In the genomic region with DNA sequence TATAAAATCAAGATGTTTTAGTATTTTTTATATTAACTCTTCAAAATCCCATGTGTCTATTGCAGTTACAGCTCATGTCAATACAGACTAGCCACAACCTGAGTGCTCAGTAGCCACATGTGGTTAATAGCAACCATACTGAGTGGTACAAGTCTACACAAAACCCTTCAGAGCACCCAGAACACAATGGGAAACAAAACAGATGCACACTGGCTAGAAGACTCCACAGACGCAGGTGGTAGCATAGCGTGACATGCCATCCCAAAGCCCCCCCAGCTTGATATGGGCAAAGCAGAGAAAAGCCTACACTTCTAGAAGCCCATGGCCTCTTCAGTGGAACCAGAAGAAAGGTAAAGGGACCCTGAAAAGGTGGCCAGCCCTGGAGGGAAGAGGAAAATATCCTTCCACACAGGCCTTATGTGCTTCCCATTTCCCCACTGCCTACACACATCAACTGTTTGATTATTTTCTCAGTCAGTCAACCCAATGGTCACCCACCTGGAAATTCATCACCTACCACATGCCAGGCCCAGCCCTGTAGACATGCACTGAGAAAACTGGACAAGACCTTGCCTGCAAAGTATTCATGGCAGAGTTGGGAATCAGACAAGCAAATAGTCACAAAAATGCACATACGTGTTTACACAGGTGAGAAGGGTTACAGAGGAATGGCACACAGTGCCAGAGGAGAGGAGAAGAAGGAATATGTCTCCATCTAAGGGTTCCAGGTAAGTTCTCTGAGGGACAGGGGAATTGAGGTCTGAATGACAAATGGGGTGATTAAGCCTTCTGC, we compare ENCODE assay signal across 25 cellular contexts.
DNase-seq lines count a peak whose midpoint lies in the region; ATAC-seq and TF ChIP-seq lines count a peak whose summit lies in the region.
"Had no signal": no experiment of that assay in that cellular context is flagged by ENCODE, and none has a peak within 500 bp of the region (broad histone marks: within the 10 kb centered on the region; RNA-seq: fewer than 3 reads in every experiment).

No MANE protein-coding gene starts in this region.

- DNase-seq in CD4-positive, CD25-positive, alpha-beta regulatory T cell: no peak
- DNase-seq in immature natural killer cell (no peak), DMS53 (lab: John Stamatoyannopoulos, UW) (no peak), NCI-H1436 (lab: John Stamatoyannopoulos, UW) (no peak), DMS79 treated with DMSO at 0.1 percent for 48 hours (lab: John Stamatoyannopoulos, UW) (no peak), NCI-H187 treated with DMSO at 0.1 percent for 48 hours (lab: John Stamatoyannopoulos, UW) (no peak)
- DNase-seq: activated CD4-positive, CD25-positive, alpha-beta regulatory T cell; activated T-cell treated with anti-CD3 and anti-CD28 coated beads, Interleukin-2, amount 50 U/mL, for 48 hours; adrenal gland; body of pancreas; hippocampal formation; IMR-90; NCI-H1092; NCI-H187; small intestine; stimulated activated naive CD4-positive, alpha-beta T cell; T-cell; testis had no signal

- TF ChIP-seq CTCF in OCI-LY1 (IDR thresholded peaks at IDR 0.05; ENCODE audit: low read length): no peak

- no peaks in the 10 kb centered on the region for H3K9me2 ChIP-seq in OCI-LY1 (ENCODE audit: low read depth, low read length)

- peaks cover 0 to 6% (median 0%) of the 10 kb centered on the region in 11 experiments; a peak in 3 of 22 replicates for H3K9me3 ChIP-seq in BLaER1 treated with 17β-estradiol and CSF1 and Interleukin-3, amounts not matched to agents 10 nM and 100 nM (replicated peaks in 1 of 11)
- H3K9me3 ChIP-seq in CD4-positive, CD25-positive, alpha-beta regulatory T cell (ENCODE audit: control insufficient read depth in 2 of 2, low read length in 2 of 2): no peaks in the 10 kb centered on the region
- no peaks in the 10 kb centered on the region for H3K9me3 ChIP-seq in OCI-LY1 (ENCODE audit: low read length)
- H3K9me3 ChIP-seq: adrenal gland, body of pancreas, right atrium auricular region, SJSA1, testis had no signal

- H3K4me2 ChIP-seq in BLaER1 treated with 17β-estradiol and CSF1 and Interleukin-3, amounts not matched to agents 10 nM and 100 nM: peak overlapping the region; percentile 23 to 79 (median 65); a peak in 20 of 22 replicates
- H3K4me2 ChIP-seq in OCI-LY1 (ENCODE audit: low read length): peak overlapping the region; percentile 43; the same call in 1 of the 2 replicates
- H3K4me2 ChIP-seq: neural progenitor cell had no signal

- no peaks in the 10 kb centered on the region; the same call in 1 of the 2 replicates for H3K79me2 ChIP-seq in OCI-LY1 (ENCODE audit: insufficient read depth, low read length)

- H3K36me3 Mint-ChIP-seq in CD4-positive, CD25-positive, alpha-beta regulatory T cell: no peaks in the 10 kb centered on the region
- H3K36me3 Mint-ChIP-seq in immature natural killer cell: peaks cover 0 to 2% (median 0%) of the 10 kb centered on the region in 3 donors
- H3K36me3 Mint-ChIP-seq: CD4-positive, alpha-beta memory T cell; neural progenitor cell; T-cell had no signal

- H3K27ac Mint-ChIP-seq in CD4-positive, CD25-positive, alpha-beta regulatory T cell: peak overlapping the region; percentile 62 to 85 (median 84)
- H3K27ac Mint-ChIP-seq in immature natural killer cell: peak overlapping the region in 5 of 6 donors; percentile 32 to 89 (median 63)
- H3K27ac Mint-ChIP-seq: neural progenitor cell had no signal

- H3K27me3 Mint-ChIP-seq in CD4-positive, CD25-positive, alpha-beta regulatory T cell: no peaks in the 10 kb centered on the region
- H3K27me3 Mint-ChIP-seq in immature natural killer cell (ENCODE audit: low read depth in 3 of 3): peaks cover 0 to 10% (median 2%) of the 10 kb centered on the region in 3 donors
- H3K27me3 Mint-ChIP-seq: CD4-positive, alpha-beta memory T cell; T-cell had no signal

- ATAC-seq in CD4-positive, CD25-positive, alpha-beta regulatory T cell (ENCODE audit: low read depth in 2 of 2): no peak
- ATAC-seq: body of pancreas, T-cell had no signal

- H2AFZ ChIP-seq in OCI-LY1 (ENCODE audit: low read length): no peak overlapping the region
- H2AFZ ChIP-seq: neural progenitor cell had no signal

- H3K4me1 Mint-ChIP-seq in CD4-positive, CD25-positive, alpha-beta regulatory T cell: peaks cover 50 to 90% (median 72%) of the 10 kb centered on the region in 4 donors
- H3K4me1 Mint-ChIP-seq in immature natural killer cell: peaks cover 80 to 88% of the 10 kb centered on the region in 2 donors

- H3K9me3 Mint-ChIP-seq in CD4-positive, CD25-positive, alpha-beta regulatory T cell: no peaks in the 10 kb centered on the region
- H3K9me3 Mint-ChIP-seq in immature natural killer cell: no peaks in the 10 kb centered on the region
- H3K9me3 Mint-ChIP-seq: CD4-positive, alpha-beta memory T cell; neural progenitor cell; T-cell had no signal

- no peak overlapping the region for H3K9ac ChIP-seq in BLaER1 treated with 17β-estradiol and CSF1 and Interleukin-3, amounts not matched to agents 10 nM and 100 nM
- peak overlapping the region; percentile 63 for H3K9ac ChIP-seq in OCI-LY1 (ENCODE audit: low read length)
- H3K9ac ChIP-seq: neural progenitor cell had no signal

- H3K27ac ChIP-seq in BLaER1 treated with 17β-estradiol and CSF1 and Interleukin-3, amounts not matched to agents 10 nM and 100 nM: peak overlapping the region in 3 of 11 experiments; percentile 15 to 34 (median 27); a peak in 1 of 22 replicates
- H3K27ac ChIP-seq in CD4-positive, CD25-positive, alpha-beta regulatory T cell (ENCODE audit: insufficient read depth, low read length, poor library complexity, severe bottlenecking): peak overlapping the region; percentile 90
- peak overlapping the region; percentile 91 for H3K27ac ChIP-seq in OCI-LY1 (ENCODE audit: low read depth, low read length, poor library complexity, severe bottlenecking)
- H3K27ac ChIP-seq: adrenal gland, body of pancreas, neural progenitor cell, right atrium auricular region, RWPE1, SJSA1, testis had no signal

- H3K36me3 ChIP-seq in BLaER1 treated with 17β-estradiol and CSF1 and Interleukin-3, amounts not matched to agents 10 nM and 100 nM: peaks cover 0 to 7% (median 0%) of the 10 kb centered on the region in 11 experiments; a peak in 4 of 22 replicates
- H3K36me3 ChIP-seq in CD4-positive, CD25-positive, alpha-beta regulatory T cell (ENCODE audit: control insufficient read depth, insufficient read depth, low read length): no peaks in the 10 kb centered on the region
- H3K36me3 ChIP-seq in OCI-LY1 (ENCODE audit: insufficient read depth, low read length): no peaks in the 10 kb centered on the region
- H3K36me3 ChIP-seq: adrenal gland, neural progenitor cell, right atrium auricular region, SJSA1 had no signal

- H3K4me3 Mint-ChIP-seq in CD4-positive, CD25-positive, alpha-beta regulatory T cell: peak overlapping the region in 3 of 4 donors; percentile 4 to 70 (median 5)
- peak overlapping the region in 2 of 5 donors; percentile 15 to 28 for H3K4me3 Mint-ChIP-seq in immature natural killer cell
- H3K4me3 Mint-ChIP-seq: neural progenitor cell had no signal

- H3F3A ChIP-seq in OCI-LY1 (ENCODE audit: insufficient read depth, low read length): 0 out of 2 replicates have a peak, but pooled peaks cover 3% of the 10 kb centered on the region

- no peak overlapping the region for H3K4me3 ChIP-seq in BLaER1 treated with 17β-estradiol and CSF1 and Interleukin-3, amounts not matched to agents 10 nM and 100 nM
- H3K4me3 ChIP-seq in CD4-positive, CD25-positive, alpha-beta regulatory T cell (ENCODE audit: low read depth, low read length): no peak overlapping the region
- no peak overlapping the region for H3K4me3 ChIP-seq in OCI-LY1 (ENCODE audit: low read depth, low read length, poor library complexity, severe bottlenecking)
- H3K4me3 ChIP-seq: adrenal gland, body of pancreas, neural progenitor cell, right atrium auricular region, SJSA1, testis had no signal

- no peaks in the 10 kb centered on the region; a peak in 1 of 22 replicates for H4K20me1 ChIP-seq in BLaER1 treated with 17β-estradiol and CSF1 and Interleukin-3, amounts not matched to agents 10 nM and 100 nM
- H4K20me1 ChIP-seq in OCI-LY1 (ENCODE audit: insufficient read depth, low read length): no peaks in the 10 kb centered on the region

- peaks cover 58 to 99% (median 72%) of the 10 kb centered on the region in 10 experiments for H3K4me1 ChIP-seq in BLaER1 treated with 17β-estradiol and CSF1 and Interleukin-3, amounts not matched to agents 10 nM and 100 nM
- peaks cover 81% of the 10 kb centered on the region for H3K4me1 ChIP-seq in CD4-positive, CD25-positive, alpha-beta regulatory T cell (ENCODE audit: control insufficient read depth, insufficient read depth, low read length, poor library complexity, severe bottlenecking)
- peaks cover 100% of the 10 kb centered on the region for H3K4me1 ChIP-seq in OCI-LY1 (ENCODE audit: insufficient read depth, low read length, severe bottlenecking)
- H3K4me1 ChIP-seq: body of pancreas, SJSA1 had no signal

- no peaks in the 10 kb centered on the region for H3K27me3 ChIP-seq in BLaER1 treated with 17β-estradiol and CSF1 and Interleukin-3, amounts not matched to agents 10 nM and 100 nM
- H3K27me3 ChIP-seq in CD4-positive, CD25-positive, alpha-beta regulatory T cell (ENCODE audit: control insufficient read depth, insufficient read depth, low read length): no peaks in the 10 kb centered on the region
- H3K27me3 ChIP-seq in OCI-LY1 (ENCODE audit: insufficient read depth, low read length): no peaks in the 10 kb centered on the region
- H3K27me3 ChIP-seq: adrenal gland, body of pancreas, neural progenitor cell, right atrium auricular region, SJSA1, testis had no signal
